ENCODE assay signal across 11 cellular contexts in genomic region chr9:19517202-19517942, GRCh38.
A peak's percentile ranks its signal among the peaks of the same experiment; 100 is the strongest.
DNase-seq lines count a peak whose midpoint lies in the region; ATAC-seq and TF ChIP-seq lines count a peak whose summit lies in the region.
"Had no signal": no experiment of that assay in that cellular context is flagged by ENCODE, and none has a peak within 500 bp of the region (broad histone marks: within the 10 kb centered on the region; RNA-seq: fewer than 3 reads in every experiment).

No MANE protein-coding gene starts in this region.

- no peaks in the 10 kb centered on the region for H3K27me3 ChIP-seq in naive thymus-derived CD4-positive, alpha-beta T cell (ENCODE audit: control insufficient read depth in 2 of 2, insufficient read depth in 2 of 2, low read length in 2 of 2)

- peaks cover 13% of the 10 kb centered on the region for H3K4me1 Mint-ChIP-seq in endothelial cell (ENCODE audit: unreplicated experiment)
- H3K4me1 Mint-ChIP-seq in naive thymus-derived CD4-positive, alpha-beta T cell, result peaks cover 0 to 20% (median 0%) of the 10 kb centered on the region in 7 donors

- H3K27ac ChIP-seq in naive thymus-derived CD4-positive, alpha-beta T cell (ENCODE audit: low read depth, low read length), result no peak overlapping the region
- H3K27ac ChIP-seq: epithelial cell of prostate had no signal

- no peaks in the 10 kb centered on the region for H3K36me3 ChIP-seq in naive thymus-derived CD4-positive, alpha-beta T cell (ENCODE audit: control insufficient read depth in 2 of 3, insufficient read depth in 3 of 3, low read length in 3 of 3)

- POLR2A ChIA-PET in naive thymus-derived CD4-positive, alpha-beta T cell (lab: Charles Lee), result no interaction called here

- CTCF ChIA-PET in naive thymus-derived CD4-positive, alpha-beta T cell (lab: Charles Lee), result interaction anchor here (0.6 kb wide), 1 partner anchor 84 kb away, joined by 3 read pairs; no protein-coding TSS in a partner anchor

- no peak for ATAC-seq in naive thymus-derived CD4-positive, alpha-beta T cell
- no peak for ATAC-seq in HG03025 (IDR thresholded peaks at IDR 0.05; ENCODE audit: low FRiP score, unreplicated experiment)

- no peak overlapping the region for H3K27ac Mint-ChIP-seq in endothelial cell (ENCODE audit: unreplicated experiment)
- H3K27ac Mint-ChIP-seq in naive thymus-derived CD4-positive, alpha-beta T cell, result peak overlapping the region in 1 of 9 donors; percentile 39

- H3K27me3 Mint-ChIP-seq in endothelial cell (ENCODE audit: unreplicated experiment), result peaks cover 2% of the 10 kb centered on the region
- H3K27me3 Mint-ChIP-seq in naive thymus-derived CD4-positive, alpha-beta T cell, result peaks cover 0 to 19% (median 15%) of the 10 kb centered on the region in 5 donors

- no peak overlapping the region for H3K4me3 Mint-ChIP-seq in endothelial cell (ENCODE audit: unreplicated experiment)
- H3K4me3 Mint-ChIP-seq in naive thymus-derived CD4-positive, alpha-beta T cell, result no peak overlapping the region

- TF ChIP-seq POLR2A in NB4 (IDR thresholded peaks at IDR 0.05; ENCODE audit: extremely low read depth, insufficient read length), result no peak

- no peak overlapping the region for H3K4me3 ChIP-seq in AG09309 (ENCODE audit: control insufficient read depth, low read depth, low read length)
- no peak overlapping the region for H3K4me3 ChIP-seq in GM12864 (ENCODE audit: low read depth, low read length)
- no peak overlapping the region for H3K4me3 ChIP-seq in NB4 (ENCODE audit: low read depth, low read length)
- no peak overlapping the region for H3K4me3 ChIP-seq in naive thymus-derived CD4-positive, alpha-beta T cell (ENCODE audit: low read length)

- H3K36me3 Mint-ChIP-seq in endothelial cell (ENCODE audit: low read depth, unreplicated experiment), result no peaks in the 10 kb centered on the region
- peaks cover 0 to 2% (median 0%) of the 10 kb centered on the region in 5 donors for H3K36me3 Mint-ChIP-seq in naive thymus-derived CD4-positive, alpha-beta T cell

- no peaks in the 10 kb centered on the region for H3K9me3 ChIP-seq in naive thymus-derived CD4-positive, alpha-beta T cell (ENCODE audit: control insufficient read depth in 2 of 3, low read length in 3 of 3)

- H3K4me1 ChIP-seq in naive thymus-derived CD4-positive, alpha-beta T cell (ENCODE audit: control insufficient read depth in 2 of 2, insufficient read depth in 2 of 2, low read length in 2 of 2), result no peaks in the 10 kb centered on the region

- DNase-seq in AG09309 (ENCODE audit: low read depth) (no peak), GM12864 (ENCODE audit: low read depth) (no peak), NB4 (ENCODE audit: low read depth) (peak; percentile 54), endothelial cell (ENCODE audit: low spot score) (peak; percentile 58), 8988T (no peak)
- DNase-seq in naive thymus-derived CD4-positive, alpha-beta T cell, result no peak
- DNase-seq in activated effector memory CD4-positive, alpha-beta T cell treated with Interleukin-2 at 50 U/mL for 16 hours, result no peak
- DNase-seq: activated T-cell treated with anti-CD3 and anti-CD28 coated beads, Interleukin-2, amount 50 U/mL, for 1 hour; NCI-H510A treated with DMSO at 0.1 percent for 48 hours had no signal

- TF ChIP-seq CTCF in AG09309 (IDR thresholded peaks at IDR 0.05; ENCODE audit: control insufficient read depth, insufficient read depth, low read depth, low read length, missing control alignments) (peak; percentile 26), GM12864 (IDR thresholded peaks at IDR 0.05; ENCODE audit: low read depth, low read length, missing control alignments) (peak; percentile 66), NB4 (IDR thresholded peaks at IDR 0.05; ENCODE audit: low read depth, low read length) (peak; percentile 78), endothelial cell (IDR thresholded peaks at IDR 0.05; ENCODE audit: unreplicated experiment) (peak; percentile 43)

- no peaks in the 10 kb centered on the region for H3K9me3 Mint-ChIP-seq in endothelial cell (ENCODE audit: unreplicated experiment)
- H3K9me3 Mint-ChIP-seq in naive thymus-derived CD4-positive, alpha-beta T cell, result no peaks in the 10 kb centered on the region

- intact Hi-C loops in naive thymus-derived CD4-positive, alpha-beta T cell (cut with micrococcal nuclease), result no loop called here

Comparison
In these comparisons a context has a peak if more than half of its experiments do, and no peak if none do; other contexts are left out.
1. DNase-seq: peak in NB4 (single experiment) and endothelial cell (single experiment); none in AG09309 (single experiment), GM12864 (single experiment), naive thymus-derived CD4-positive, alpha-beta T cell (0 of 9), 8988T (single experiment) and activated effector memory CD4-positive, alpha-beta T cell treated with Interleukin-2 at 50 U/mL for 16 hours (single experiment).
2. CTCF ChIP-seq: peak in every context shown above with its lines; median percentile 78 in NB4; 66 in GM12864; 43 in endothelial cell; 26 in AG09309.